Comparison of ENCODE assay signal across 14 cellular contexts in genomic region chr1:62735491-62736171, GRCh38. TPM values are rescaled to one million over a fixed set of nuclear protein-coding genes. Genes with fewer than 3 reads are reported as not detected.
DNase-seq lines count a peak whose midpoint lies in the region; ATAC-seq, FAIRE-seq and TF ChIP-seq lines count a peak whose summit lies in the region.
"Had no signal": no experiment of that assay in that cellular context is flagged by ENCODE, and none has a peak within 500 bp of the region (broad histone marks: within the 10 kb centered on the region; RNA-seq: fewer than 3 reads in every experiment).

No MANE protein-coding gene starts in this region.

- H3K9me3 ChIP-seq in A673 (ENCODE audit: low read depth, low read length, poor library complexity, severe bottlenecking) (no peaks in the 10 kb centered on the region), keratinocyte (ENCODE audit: control insufficient read depth, low read depth, low read length) (no peaks in the 10 kb centered on the region)
- H3K9me3 ChIP-seq: upper lobe of right lung had no signal

- BruUV-seq in A673 (replicated peaks; lab: Mats Ljungman, UMichigan): no TSS peak

- intact Hi-C loops in A673 (cut with micrococcal nuclease; ENCODE audit: unreplicated experiment): no loop called here

- no peak for ATAC-seq in GM19035 (IDR thresholded peaks at IDR 0.05; ENCODE audit: unreplicated experiment)
- ATAC-seq: effector memory CD8-positive, alpha-beta T cell; upper lobe of right lung had no signal

- H3K4me1 ChIP-seq in A673 (ENCODE audit: insufficient read depth, low read length, poor library complexity, severe bottlenecking) (peaks cover 6% of the 10 kb centered on the region), keratinocyte (ENCODE audit: control insufficient read depth, extremely low read depth, insufficient read depth, low read length) (peaks cover 4% of the 10 kb centered on the region)
- H3K4me1 ChIP-seq: upper lobe of right lung had no signal

- no peaks in the 10 kb centered on the region for H3K36me3 ChIP-seq in A673 (ENCODE audit: insufficient read depth, low read length, poor library complexity, severe bottlenecking)
- no peaks in the 10 kb centered on the region for H3K36me3 ChIP-seq in bronchial epithelial cell (ENCODE audit: control insufficient read depth, insufficient read depth, low read length)
- no peaks in the 10 kb centered on the region for H3K36me3 ChIP-seq in keratinocyte (ENCODE audit: control insufficient read depth in 2 of 2, extremely low read depth in 1 of 2, insufficient read depth in 2 of 2, low read length in 2 of 2)
- H3K36me3 ChIP-seq: upper lobe of right lung had no signal

- H3K4me2 ChIP-seq in keratinocyte (ENCODE audit: control insufficient read depth, extremely low read depth, insufficient read depth, low read depth, low read length): no peak overlapping the region

- FAIRE-seq in bronchial epithelial cell (lab: Jason Lieb, UNC): no peak
- peak; percentile 56 for FAIRE-seq in keratinocyte (lab: Jason Lieb, UNC)

- H3K27ac Mint-ChIP-seq in HFFc6: peak overlapping the region; percentile 54
- H3K27ac Mint-ChIP-seq: effector memory CD8-positive, alpha-beta T cell had no signal

- POLR2A ChIA-PET in A673 (lab: Charles Lee; ENCODE audit: low non-redundant PET): no interaction called here

- no peak overlapping the region for H2AFZ ChIP-seq in keratinocyte (ENCODE audit: control insufficient read depth, low read length)

- H3K4me3 Mint-ChIP-seq in HFFc6: peak overlapping the region; percentile 53
- H3K4me3 Mint-ChIP-seq: effector memory CD8-positive, alpha-beta T cell had no signal

- no peaks in the 10 kb centered on the region for H3K27me3 ChIP-seq in A673 (replicated peaks; ENCODE audit: insufficient read depth, low read depth, low read length, poor library complexity)
- no peaks in the 10 kb centered on the region for H3K27me3 ChIP-seq in bronchial epithelial cell (ENCODE audit: control insufficient read depth, insufficient read depth, low read length)
- H3K27me3 ChIP-seq in keratinocyte (ENCODE audit: control insufficient read depth, extremely low read depth, insufficient read depth, low read length): no peaks in the 10 kb centered on the region
- H3K27me3 ChIP-seq: upper lobe of right lung had no signal

- dilution Hi-C loops in keratinocyte (cut with MboI; ENCODE audit: extremely low pct_ligation_motif_present, low sequenced_read_pairs): no loop called here

- no peaks in the 10 kb centered on the region for H4K20me1 ChIP-seq in keratinocyte (ENCODE audit: control insufficient read depth, extremely low read depth, insufficient read depth, low read length)

- H3K9ac ChIP-seq in keratinocyte (ENCODE audit: control insufficient read depth, extremely low read depth, insufficient read depth, low read length): no peak overlapping the region

- H3K27me3 Mint-ChIP-seq in HFFc6 (ENCODE audit: insufficient read depth): no peaks in the 10 kb centered on the region; the same call in 1 of the 2 replicates

- peaks cover 21% of the 10 kb centered on the region for H3K4me1 Mint-ChIP-seq in HFFc6 (ENCODE audit: low read depth)

- peaks cover 8% of the 10 kb centered on the region for H3K36me3 Mint-ChIP-seq in HFFc6 (ENCODE audit: low read depth)

- H3K9me1 ChIP-seq in keratinocyte (ENCODE audit: control insufficient read depth, extremely low read depth, insufficient read depth, low read length): no peaks in the 10 kb centered on the region

- H3K79me2 ChIP-seq in keratinocyte (ENCODE audit: control insufficient read depth, insufficient read depth, low read length): no peaks in the 10 kb centered on the region

- TF ChIP-seq CTCF in A673 (conservative IDR thresholded peaks at IDR 0.05; ENCODE audit: low read depth, low read length): no peak
- TF ChIP-seq CTCF in HFFc6 (IDR thresholded peaks at IDR 0.05): no peak
- TF ChIP-seq CTCF in bronchial epithelial cell (IDR thresholded peaks at IDR 0.05; ENCODE audit: insufficient read depth, low read length, severe bottlenecking): no peak
- TF ChIP-seq CTCF in keratinocyte (optimal IDR thresholded peaks at IDR 0.05 in 1 of 3, IDR thresholded peaks at IDR 0.05 in 1 of 3, conservative IDR thresholded peaks at IDR 0.05 in 1 of 3; ENCODE audit: extremely low read depth in 1 of 3, insufficient read depth in 2 of 3, low read length in 3 of 3): no peak

- H3K27ac ChIP-seq in A673 (ENCODE audit: low read depth, low read length, poor library complexity, severe bottlenecking) (no peak overlapping the region), keratinocyte (ENCODE audit: control insufficient read depth, insufficient read depth, low read length) (no peak overlapping the region)
- H3K27ac ChIP-seq: upper lobe of right lung had no signal

- no peaks in the 10 kb centered on the region for H3K9me3 Mint-ChIP-seq in HFFc6
- H3K9me3 Mint-ChIP-seq: effector memory CD8-positive, alpha-beta T cell had no signal

- H3K4me3 ChIP-seq in A673 (ENCODE audit: low read depth, low read length, poor library complexity, severe bottlenecking): no peak overlapping the region
- no peak overlapping the region for H3K4me3 ChIP-seq in bronchial epithelial cell (ENCODE audit: low read depth, low read length)
- no peak overlapping the region for H3K4me3 ChIP-seq in keratinocyte (ENCODE audit: control insufficient read depth in 2 of 3, extremely low read depth in 1 of 3, insufficient read depth in 2 of 3, low read depth in 1 of 3, low read length in 3 of 3)
- H3K4me3 ChIP-seq: upper lobe of right lung had no signal

- DNase-seq in A673 (ENCODE audit: low spot score) (peak; percentile 38), HFFc6 (peak; percentile 73), bronchial epithelial cell (ENCODE audit: low read depth) (peak; percentile 47), keratinocyte (ENCODE audit: low read depth, low spot score) (no peak), NCI-H2107 (lab: John Stamatoyannopoulos, UW) (no peak), amniotic stem cell (lab: John Stamatoyannopoulos, UW) (no peak)
- DNase-seq in NK-92 treated with Interleukin-12 subunit alpha and Interleukin-12 subunit beta, amount 100 ng/mL, for 24 hours (lab: John Stamatoyannopoulos, UW): no peak
- DNase-seq: AML-193; DMS79; effector memory CD8-positive, alpha-beta T cell; Kasumi-1; T1000; upper lobe of right lung had no signal

- CTCF ChIA-PET in A673 (lab: Charles Lee): no interaction called here

RNA-seq across cellular contexts. Expression of gene DOCK7, which starts 47.4 kb away (rescaled TPM):
- total RNA-seq in A673 (2021): 60.8 and 66.5 TPM in 2 replicates
- total RNA-seq in HFFc6 (2021; fragmentation: NEBNext Ultra II Directional; extraction: Animal tissue kit (Norgen Biotek cat#: 25700)): 100 to 1,000 TPM in 3 of 6 experiments, 10 to 100 TPM in 3; 93.3 to 115 (median 105) TPM
- total RNA-seq in bronchial epithelial cell: 20.8 and 37.5 TPM in 2 replicates
- 31.2 to 66.9 TPM (median 64.1 TPM) in 3 replicates for polyA plus RNA-seq in keratinocyte
- 48.7 TPM for polyA plus RNA-seq in keratinocyte (2011; ENCODE audit: low read depth)
- polyA plus RNA-seq in keratinocyte (2011; cell fraction: cytosol; rRNA removed): 20.5 and 31.0 TPM in 2 replicates
- 59.3 and 61.8 TPM in 2 replicates for polyA plus RNA-seq in keratinocyte (2011; cell fraction: nucleus; rRNA removed)
- polyA plus RNA-seq in keratinocyte (2012; ENCODE audit: low replicate concordance): 14.7 and 116 TPM in 2 replicates
- 56.8 to 165 TPM (median 133 TPM) in 3 replicates for polyA minus RNA-seq in keratinocyte
- 86.1 TPM for polyA minus RNA-seq in keratinocyte (2011; cell fraction: cytosol; rRNA and poly(A)+ RNA removed)
- polyA minus RNA-seq in keratinocyte (2011; cell fraction: nucleus; rRNA and poly(A)+ RNA removed): 187 and 380 TPM in 2 replicates

RNA-seq across cellular contexts. Expression of gene ATG4C, which starts 48.3 kb away (rescaled TPM):
- total RNA-seq in A673 (2021) (14.4 and 15.1 TPM in 2 replicates), bronchial epithelial cell (3.1 and 4.2 TPM in 2 replicates)
- 10 to 100 TPM in 5 of 6 experiments, 1 to 10 TPM in 1; 9.4 to 11.7 (median 10.6) TPM for total RNA-seq in HFFc6 (2021; fragmentation: NEBNext Ultra II Directional; extraction: Animal tissue kit (Norgen Biotek cat#: 25700))
- 5.6 to 9.1 TPM (median 6.0 TPM) in 3 replicates for polyA plus RNA-seq in keratinocyte
- polyA plus RNA-seq in keratinocyte (2011; ENCODE audit: low read depth): 5.0 TPM
- polyA plus RNA-seq in keratinocyte (2011; cell fraction: cytosol; rRNA removed): 4.2 and 7.7 TPM in 2 replicates
- 4.1 and 5.5 TPM in 2 replicates for polyA plus RNA-seq in keratinocyte (2011; cell fraction: nucleus; rRNA removed)
- 3.3 and 7.3 TPM in 2 replicates for polyA plus RNA-seq in keratinocyte (2012; ENCODE audit: low replicate concordance)
- 0.95 to 7.1 TPM (median 1.6 TPM) in 3 replicates for polyA minus RNA-seq in keratinocyte
- 2.3 TPM for polyA minus RNA-seq in keratinocyte (2011; cell fraction: cytosol; rRNA and poly(A)+ RNA removed)
- 5.2 and 6.1 TPM in 2 replicates for polyA minus RNA-seq in keratinocyte (2011; cell fraction: nucleus; rRNA and poly(A)+ RNA removed)

Comparison
In these comparisons a context has a peak if more than half of its experiments do, and no peak if none do; other contexts are left out.
1. DNase-seq: peak in A673 (single experiment), HFFc6 (single experiment) and bronchial epithelial cell (single experiment); none in keratinocyte (single experiment), NCI-H2107 (single experiment), NK-92 treated with Interleukin-12 subunit alpha and Interleukin-12 subunit beta, amount 100 ng/mL, for 24 hours (single experiment) and amniotic stem cell (single experiment).